Comparison of ENCODE assay signal across 23 cellular contexts in genomic region chr11:61855939-61856730, GRCh38. TPM values are rescaled to one million over a fixed set of nuclear protein-coding genes. Genes with fewer than 3 reads are reported as not detected.
A peak's percentile ranks its signal among the peaks of the same experiment; 100 is the strongest.
DNase-seq lines count a peak whose midpoint lies in the region; TF ChIP-seq lines count a peak whose summit lies in the region.
"Had no signal": no experiment of that assay in that cellular context is flagged by ENCODE, and none has a peak within 500 bp of the region (broad histone marks: within the 10 kb centered on the region; RNA-seq: fewer than 3 reads in every experiment).

No MANE protein-coding gene starts in this region.

- H3K27ac ChIP-seq in osteoblast (ENCODE audit: low read depth, low read length): no peak overlapping the region
- H3K27ac ChIP-seq: 22Rv1, ascending aorta, thyroid gland had no signal

- no peaks in the 10 kb centered on the region for H3K9me3 ChIP-seq in osteoblast (ENCODE audit: low read depth, low read length)
- H3K9me3 ChIP-seq: ascending aorta, BLaER1, thyroid gland had no signal

- H3K79me2 ChIP-seq in osteoblast (ENCODE audit: insufficient read depth, low read length): no peaks in the 10 kb centered on the region

- no peak overlapping the region for H3K4me2 ChIP-seq in osteoblast (ENCODE audit: insufficient read depth, low read length)
- H3K4me2 ChIP-seq: BLaER1 had no signal

- peaks cover 15% of the 10 kb centered on the region for H3K36me3 ChIP-seq in osteoblast (ENCODE audit: insufficient read depth, low read length)
- H3K36me3 ChIP-seq: thyroid gland had no signal

- H3K4me1 ChIP-seq in osteoblast (ENCODE audit: insufficient read depth, low read length): no peaks in the 10 kb centered on the region

- no peak for TF ChIP-seq CTCF in osteoblast (IDR thresholded peaks at IDR 0.05; ENCODE audit: extremely low read depth, low read depth, low read length)

- H4K20me1 ChIP-seq in osteoblast (ENCODE audit: insufficient read depth, low read length): no peaks in the 10 kb centered on the region

- no peak overlapping the region for H2AFZ ChIP-seq in osteoblast (ENCODE audit: low read length)

- DNase-seq in DMS 273 (lab: John Stamatoyannopoulos, UW; ENCODE audit: unreplicated experiment) (peak; percentile 36), DMS 273 treated with DMSO at 0.1 percent for 48 hours (lab: John Stamatoyannopoulos, UW) (no peak), NCI-H69 (lab: John Stamatoyannopoulos, UW) (peak; percentile 79), cerebellum (ENCODE audit: low spot score) (peak; percentile 49), osteoblast (ENCODE audit: insufficient read length, low spot score, missing footprints) (peak; percentile 74), COR-L47 (lab: John Stamatoyannopoulos, UW) (no peak), NCI-H2029 treated with DMSO at 0.1 percent for 48 hours (lab: John Stamatoyannopoulos, UW) (no peak)
- DNase-seq in activated naive CD4-positive, alpha-beta T cell treated with Interleukin-2 at 50 U/mL for 16 hours: no peak
- DNase-seq: activated CD4-positive, alpha-beta T cell treated with anti-CD3 and anti-CD28 coated beads for 1 hour; activated naive CD4-positive, alpha-beta T cell; DMS53; hippocampal formation; kidney; mesendoderm; MM.1S; NCI-H1930; NCI-H510A; OCI-M1; T1000; thyroid gland had no signal

- no peaks in the 10 kb centered on the region for H3K27me3 ChIP-seq in osteoblast (ENCODE audit: insufficient read depth, low read length)
- H3K27me3 ChIP-seq: ascending aorta, BLaER1, thyroid gland had no signal

- no peak overlapping the region for H3K4me3 ChIP-seq in osteoblast (ENCODE audit: insufficient read depth, low read length)
- H3K4me3 ChIP-seq: ascending aorta, BLaER1, thyroid gland had no signal

RNA-seq across cellular contexts. Expression of gene FADS2, which starts 28.0 kb away (rescaled TPM):
- total RNA-seq in cerebellum (88.6 TPM), osteoblast (258 and 275 TPM in 2 replicates)

RNA-seq across cellular contexts. Expression of gene FADS3, which starts 35.2 kb away (rescaled TPM):
- 29.9 TPM for total RNA-seq in cerebellum
- 127 and 144 TPM in 2 replicates for total RNA-seq in osteoblast

RNA-seq across cellular contexts. Expression of gene FADS1, which starts 39.3 kb away (rescaled TPM):
- total RNA-seq in cerebellum (58.0 TPM), osteoblast (303 and 323 TPM in 2 replicates)

Comparison
In these comparisons a context has a peak if more than half of its experiments do, and no peak if none do; other contexts are left out.
1. DNase-seq: peak in DMS 273 (single experiment), NCI-H69 (single experiment), cerebellum (single experiment) and osteoblast (single experiment); none in DMS 273 treated with DMSO at 0.1 percent for 48 hours (single experiment), COR-L47 (single experiment), activated naive CD4-positive, alpha-beta T cell treated with Interleukin-2 at 50 U/mL for 16 hours (single experiment) and NCI-H2029 treated with DMSO at 0.1 percent for 48 hours (single experiment).